Comparison of ENCODE assay signal across 8 cellular contexts in genomic region chr15:63043391-63044076, GRCh38. TPM values are rescaled to one million over a fixed set of nuclear protein-coding genes. Genes with fewer than 3 reads are reported as not detected.
DNase-seq lines count a peak whose midpoint lies in the region; ATAC-seq and TF ChIP-seq lines count a peak whose summit lies in the region.

No MANE protein-coding gene starts in this region.

- peak overlapping the region; percentile 73 for H3K4me2 ChIP-seq in mesendoderm (ENCODE audit: low read length)

- H2BK15ac ChIP-seq in mesendoderm (replicated peaks; ENCODE audit: low read depth): no peak overlapping the region

- H3K27me3 ChIP-seq in Panc1 (ENCODE audit: control insufficient read depth, insufficient read depth, low read length): no peaks in the 10 kb centered on the region
- H3K27me3 ChIP-seq in mesendoderm (ENCODE audit: insufficient read depth, low read length, poor library complexity): no peaks in the 10 kb centered on the region
- peaks cover 35% of the 10 kb centered on the region for H3K27me3 ChIP-seq in upper lobe of right lung

- peak overlapping the region; percentile 83 for H3K27ac ChIP-seq in Panc1 (ENCODE audit: low read length)
- H3K27ac ChIP-seq in mesendoderm (ENCODE audit: low read depth, low read length): peak overlapping the region; percentile 83
- H3K27ac ChIP-seq in upper lobe of right lung: peak overlapping the region; percentile 78

- DNase-seq in EH (ENCODE audit: low read depth): peak; percentile 51
- DNase-seq in Panc1 (ENCODE audit: low read depth, low spot score): no peak
- peak; percentile 42 for DNase-seq in dermis blood vessel endothelial cell
- DNase-seq in mesendoderm: no peak
- DNase-seq in upper lobe of right lung: peak; percentile 76
- DNase-seq in AML-193 (lab: John Stamatoyannopoulos, UW): no peak
- DNase-seq in GM10248 (ENCODE audit: extremely low spot score): no peak
- DNase-seq in DMS153 treated with DMSO at 0.1 percent for 48 hours (lab: John Stamatoyannopoulos, UW; ENCODE audit: unreplicated experiment): no peak

- peak overlapping the region; percentile 96 for H3K56ac ChIP-seq in mesendoderm (ENCODE audit: low read length)

- POLR2A ChIA-PET in Panc1 (lab: Charles Lee) (interaction anchor here (0.6 kb wide), 2 partner anchors 25 to 199 kb away, joined by 4 to 6 read pairs; no protein-coding TSS in a partner anchor), GM10248 (lab: Yijun Ruan, JAX) (no interaction called here)

- H2BK5ac ChIP-seq in mesendoderm (ENCODE audit: low read length): no peak overlapping the region

- H3K79me1 ChIP-seq in mesendoderm (ENCODE audit: low read length): peaks cover 9% of the 10 kb centered on the region

- ATAC-seq in Panc1 (no peak), upper lobe of right lung (no peak)

- BruUV-seq in Panc1 (replicated peaks; lab: Mats Ljungman, UMichigan): TSS peak; percentile 73

- peak overlapping the region; percentile 75 for H3K23ac ChIP-seq in mesendoderm (ENCODE audit: low read length)

- peaks cover 22% of the 10 kb centered on the region for H3K79me2 ChIP-seq in mesendoderm (ENCODE audit: control insufficient read depth, insufficient read depth, low read length)

- H3K18ac ChIP-seq in mesendoderm (ENCODE audit: low read length): peak overlapping the region; percentile 98

- WGBS in mesendoderm (ENCODE audit: extremely low coverage, insufficient coverage, low lambda C conversion rate): no CpG with 5 or more reads among the region's 54 CpGs

- H4K5ac ChIP-seq in mesendoderm (ENCODE audit: low read length): no peak overlapping the region

- CTCF ChIA-PET in Panc1 (lab: Charles Lee): interaction anchor here (0.6 to 0.7 kb wide), 2 partner anchors 189 to 393 kb away, joined by 5 to 6 read pairs; no protein-coding TSS in a partner anchor
- CTCF ChIA-PET in GM10248 (lab: Yijun Ruan, JAX): no interaction called here

- peak overlapping the region; percentile 25 for H3K4ac ChIP-seq in mesendoderm (ENCODE audit: low read depth, low read length)

- H3K36me3 ChIP-seq in Panc1 (ENCODE audit: control insufficient read depth, insufficient read depth, low read length): no peaks in the 10 kb centered on the region; the same call in 1 of the 2 replicates
- H3K36me3 ChIP-seq in mesendoderm (ENCODE audit: control insufficient read depth, insufficient read depth, low read length): no peaks in the 10 kb centered on the region
- peaks cover 3% of the 10 kb centered on the region for H3K36me3 ChIP-seq in upper lobe of right lung

- in situ Hi-C loops in Panc1 (cut with HindIII; ENCODE audit: low pct_unique_long_range_greater_than_20kb, low sequenced_read_pairs): no loop called here

- H3K9ac ChIP-seq in mesendoderm (ENCODE audit: low read length): peak overlapping the region; percentile 90

- H3K4me3 ChIP-seq in Panc1 (ENCODE audit: low read depth in 2 of 2, low read length in 2 of 2) (peak overlapping the region; percentile 90 to 94), mesendoderm (ENCODE audit: low read length) (peak overlapping the region; percentile 79), upper lobe of right lung (peak overlapping the region; percentile 63)

- no peak overlapping the region for H4K8ac ChIP-seq in mesendoderm (ENCODE audit: low read depth, low read length)

- intact Hi-C loops in Panc1 (cut with micrococcal nuclease; ENCODE audit: unreplicated experiment) (loop anchor here (2.0 to 10.0 kb wide), 2 partner anchors 111 to 261 kb away; partner anchors contain the start of gene RPS27L), upper lobe of right lung (cut with DNase I) (no loop called here)

- H3K9me3 ChIP-seq in Panc1 (ENCODE audit: control insufficient read depth, insufficient read depth, low read depth, low read length) (no peaks in the 10 kb centered on the region), upper lobe of right lung (no peaks in the 10 kb centered on the region)

- H2BK120ac ChIP-seq in mesendoderm (ENCODE audit: low read depth, low read length): peak overlapping the region; percentile 78

- no peak overlapping the region for H2AK5ac ChIP-seq in mesendoderm (ENCODE audit: low read length)

- H3K4me1 ChIP-seq in Panc1 (ENCODE audit: control insufficient read depth, insufficient read depth, low read length) (peaks cover 51% of the 10 kb centered on the region), mesendoderm (ENCODE audit: control insufficient read depth, low read depth, low read length) (peaks cover 22% of the 10 kb centered on the region), upper lobe of right lung (peaks cover 17% of the 10 kb centered on the region)

- no peak for TF ChIP-seq CTCF in Panc1 (IDR thresholded peaks at IDR 0.05)
- TF ChIP-seq CTCF in upper lobe of right lung (IDR thresholded peaks at IDR 0.05): no peak
- no peak for TF ChIP-seq CTCF in GM10248 (IDR thresholded peaks at IDR 0.05; ENCODE audit: control extremely low read depth, extremely low read depth, low read depth, missing control alignments)

RNA-seq across cellular contexts. Expression of gene TPM1, which starts 1.0 kb away (rescaled TPM):
- total RNA-seq in Panc1 (2021; ENCODE audit: unreplicated experiment): 298 TPM
- polyA plus RNA-seq in Panc1 (2012; ENCODE audit: insufficient read length): 243 TPM
- total RNA-seq in dermis blood vessel endothelial cell: 309 and 334 TPM in 2 replicates
- polyA plus RNA-seq in mesendoderm (2013, experiment 1 of 2): 419 TPM
- 425 TPM for polyA plus RNA-seq in mesendoderm (2013, experiment 2 of 2)
- 229 TPM for total RNA-seq in upper lobe of right lung

Comparison
In these comparisons a context has a peak if more than half of its experiments do, and no peak if none do; other contexts are left out.
1. DNase-seq: peak in EH (single experiment), dermis blood vessel endothelial cell (single experiment) and upper lobe of right lung (single experiment); none in Panc1 (single experiment), mesendoderm (single experiment), AML-193 (0 of 2), GM10248 (single experiment) and DMS153 treated with DMSO at 0.1 percent for 48 hours (single experiment).
2. Peak in every context shown above with its lines, with median percentiles within 50 percentile points of each other: H3K27ac ChIP-seq and H3K4me3 ChIP-seq.